8 cellular contexts compared by ENCODE assay signal in genomic region chr20:53827996-53828672, GRCh38.
A peak's percentile ranks its signal among the peaks of the same experiment; 100 is the strongest.
DNase-seq lines count a peak whose midpoint lies in the region; ATAC-seq, FAIRE-seq and TF ChIP-seq lines count a peak whose summit lies in the region.

No MANE protein-coding gene starts in this region.

- peaks cover 43% of the 10 kb centered on the region for H3F3A ChIP-seq in GM23248 (ENCODE audit: insufficient read depth)

- peak; percentile 92 for DNase-seq in GM23248
- DNase-seq in SJSA1 (ENCODE audit: low read depth in 1 of 2, low spot score in 2 of 2), result peak in 1 of 2 experiments; percentile 94
- no peak for DNase-seq in esophagus squamous epithelium (lab: John Stamatoyannopoulos, UW)
- peak in 2 of 6 donors; percentile 27 to 33 for DNase-seq in pancreas
- no peak for DNase-seq in Karpas-422
- no peak for DNase-seq in stimulated activated CD4-positive, alpha-beta T cell treated with anti-CD3 and anti-CD28 coated beads, Interleukin-12 subunit alpha, Interleukin-12 subunit beta, amount 100 ng/mL, for 4 hours

- ATAC-seq in pancreas (peak; percentile 30 to 85 (median 59)), HG02763 (IDR thresholded peaks at IDR 0.05; ENCODE audit: unreplicated experiment) (no peak), HG02981 (IDR thresholded peaks at IDR 0.05; ENCODE audit: unreplicated experiment) (no peak)

- no peak for TF ChIP-seq CTCF in esophagus squamous epithelium (IDR thresholded peaks at IDR 0.05)
- no peak for TF ChIP-seq CTCF in pancreas (IDR thresholded peaks at IDR 0.05)

- H3K4me1 ChIP-seq in GM23248 (ENCODE audit: insufficient read depth), result peaks cover 40% of the 10 kb centered on the region
- H3K4me1 ChIP-seq in SJSA1 (replicated peaks), result peaks cover 46% of the 10 kb centered on the region
- peaks cover 11 to 50% (median 29%) of the 10 kb centered on the region in 3 donors for H3K4me1 ChIP-seq in esophagus squamous epithelium
- peaks cover 10 to 30% (median 30%) of the 10 kb centered on the region in 3 donors for H3K4me1 ChIP-seq in pancreas
- H3K4me1 ChIP-seq in Karpas-422 (ENCODE audit: low read length), result no peaks in the 10 kb centered on the region

- H3K4me2 ChIP-seq in GM23248 (ENCODE audit: unreplicated experiment) (peak overlapping the region; percentile 96), Karpas-422 (ENCODE audit: low read depth, low read length, poor library complexity, severe bottlenecking) (no peak overlapping the region)

- no peak for TF ChIP-seq POLR2A in esophagus squamous epithelium (IDR thresholded peaks at IDR 0.05)

- peak overlapping the region; percentile 72 for H3K4me3 ChIP-seq in GM23248
- peak overlapping the region; percentile 19 for H3K4me3 ChIP-seq in SJSA1
- peak overlapping the region in 3 of 4 donors; percentile 15 to 54 (median 19) for H3K4me3 ChIP-seq in esophagus squamous epithelium
- H3K4me3 ChIP-seq in pancreas, result peak overlapping the region in 1 of 4 donors; percentile 24
- H3K4me3 ChIP-seq in Karpas-422 (ENCODE audit: low read length), result no peak overlapping the region

- H3K79me2 ChIP-seq in GM23248 (ENCODE audit: insufficient read depth), result no peaks in the 10 kb centered on the region
- H3K79me2 ChIP-seq in Karpas-422 (ENCODE audit: low read length), result no peaks in the 10 kb centered on the region

- H3K9me3 ChIP-seq in GM23248 (ENCODE audit: low read depth), result no peaks in the 10 kb centered on the region
- no peaks in the 10 kb centered on the region for H3K9me3 ChIP-seq in SJSA1 (replicated peaks)
- no peaks in the 10 kb centered on the region for H3K9me3 ChIP-seq in esophagus squamous epithelium
- no peaks in the 10 kb centered on the region for H3K9me3 ChIP-seq in pancreas
- peaks cover 2% of the 10 kb centered on the region for H3K9me3 ChIP-seq in Karpas-422 (ENCODE audit: low read length)

- H4K20me1 ChIP-seq in GM23248 (ENCODE audit: insufficient read depth) (no peaks in the 10 kb centered on the region), Karpas-422 (ENCODE audit: insufficient read depth, low read depth, low read length) (no peaks in the 10 kb centered on the region)

- 0% methylated on average over 7 of the region's 7 CpGs for WGBS in GM23248 (ENCODE audit: low coverage in 1 of 2, low lambda C conversion rate in 2 of 2, missing lambda C conversion rate in 2 of 2), 2 experiments
- 13 to 18% methylated on average over 7 of the region's 7 CpGs for WGBS in esophagus squamous epithelium, 2 donors
- WGBS in pancreas, 2 donors, result 9 to 17% methylated on average over 7 of the region's 7 CpGs

- H3K27ac ChIP-seq in GM23248, result peak overlapping the region; percentile 100
- peak overlapping the region; percentile 100 for H3K27ac ChIP-seq in SJSA1
- H3K27ac ChIP-seq in esophagus squamous epithelium, result peak overlapping the region; percentile 77 to 89 (median 86)
- H3K27ac ChIP-seq in pancreas, result peak overlapping the region in 3 of 4 donors; percentile 12 to 73 (median 67)
- H3K27ac ChIP-seq in Karpas-422 (ENCODE audit: low read length), result no peak overlapping the region

- in situ Hi-C loops in GM23248 (cut with MboI), result loop anchor here (10.0 kb wide), 1 partner anchor 53 kb away; no protein-coding TSS in a partner anchor

- H3K36me3 ChIP-seq in GM23248 (ENCODE audit: low read depth) (no peaks in the 10 kb centered on the region), SJSA1 (no peaks in the 10 kb centered on the region), esophagus squamous epithelium (no peaks in the 10 kb centered on the region), pancreas (no peaks in the 10 kb centered on the region), Karpas-422 (ENCODE audit: insufficient read depth, low read length) (no peaks in the 10 kb centered on the region)

- no peak overlapping the region for H2AFZ ChIP-seq in GM23248
- H2AFZ ChIP-seq in Karpas-422 (ENCODE audit: low read length), result no peak overlapping the region

- FAIRE-seq in pancreas (lab: Jason Lieb, UNC), result no peak

- peak overlapping the region; percentile 99 for H3K9ac ChIP-seq in GM23248
- H3K9ac ChIP-seq in Karpas-422 (ENCODE audit: low read length), result no peak overlapping the region

- H3K27me3 ChIP-seq in GM23248 (replicated peaks; ENCODE audit: insufficient read depth) (no peaks in the 10 kb centered on the region), SJSA1 (replicated peaks) (no peaks in the 10 kb centered on the region), esophagus squamous epithelium (no peaks in the 10 kb centered on the region), pancreas (no peaks in the 10 kb centered on the region), Karpas-422 (ENCODE audit: low read length) (no peaks in the 10 kb centered on the region)

- intact Hi-C loops in esophagus squamous epithelium (cut with DNase I) (no loop called here), pancreas (cut with DNase I) (no loop called here)

- H3K9me2 ChIP-seq in GM23248 (ENCODE audit: insufficient read depth) (no peaks in the 10 kb centered on the region), Karpas-422 (replicated peaks; ENCODE audit: insufficient read depth, low read length) (no peaks in the 10 kb centered on the region)

Comparison
In these comparisons a context has a peak if more than half of its experiments do, and no peak if none do; other contexts are left out.
1. ATAC-seq: peak in pancreas (4 of 4); none in HG02763 (single experiment) and HG02981 (single experiment).